ENCODE assay signal across 8 cellular contexts in the genomic region with DNA sequence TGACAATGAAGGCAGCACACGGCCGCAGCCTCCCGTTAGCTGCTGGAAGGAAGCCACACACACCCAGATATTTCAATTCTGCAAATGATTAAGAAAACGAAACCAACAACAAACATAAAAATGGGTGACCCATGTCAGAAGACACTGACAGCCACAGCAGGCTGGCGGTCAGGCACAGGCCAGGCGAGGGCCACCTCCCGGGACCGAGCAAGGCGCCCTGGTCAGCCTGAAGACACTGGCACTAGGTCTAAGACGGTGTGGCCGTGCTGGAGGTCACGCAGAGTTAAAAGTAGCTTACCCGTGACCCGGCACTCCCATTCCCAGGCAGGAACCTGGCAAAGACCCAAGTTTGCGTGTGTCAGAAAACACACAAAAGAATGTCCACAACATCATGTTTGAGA.
DNase-seq lines count a peak whose midpoint lies in the region; ATAC-seq and TF ChIP-seq lines count a peak whose summit lies in the region.

No MANE protein-coding gene starts in this region.

- intact Hi-C loops in ovary (cut with DNase I): no loop called here

- DNase-seq in DMS79 treated with DMSO at 0.1 percent for 48 hours (lab: John Stamatoyannopoulos, UW) (peak; percentile 51), SJSA1 (ENCODE audit: low read depth in 1 of 2, low spot score in 2 of 2) (peak; percentile 44 to 51), ovary (peak; percentile 51 to 72 (median 69)), NCI-H748 (lab: John Stamatoyannopoulos, UW; ENCODE audit: unreplicated experiment) (no peak)

- ATAC-seq in esophagus mucosa (peak; percentile 80), GM21360 (IDR thresholded peaks at IDR 0.05; ENCODE audit: unreplicated experiment) (no peak), GM21515 (IDR thresholded peaks at IDR 0.05; ENCODE audit: unreplicated experiment) (no peak), HG02610 (IDR thresholded peaks at IDR 0.05; ENCODE audit: unreplicated experiment) (no peak)

- TF ChIP-seq EP300 in ovary (IDR thresholded peaks at IDR 0.05): no peak

- H3K36me3 ChIP-seq in SJSA1 (no peaks in the 10 kb centered on the region), ovary (no peaks in the 10 kb centered on the region)

- H3K4me1 ChIP-seq in SJSA1 (replicated peaks) (peaks cover 59% of the 10 kb centered on the region), ovary (ENCODE audit: insufficient read depth) (peaks cover 3% of the 10 kb centered on the region)

- WGBS in ovary, 3 donors: 8 to 65% (median 8%) methylated on average over 15 of the region's 15 CpGs

- H3K9me3 ChIP-seq in SJSA1 (replicated peaks) (no peaks in the 10 kb centered on the region), ovary (no peaks in the 10 kb centered on the region)

- TF ChIP-seq POLR2A in ovary (IDR thresholded peaks at IDR 0.05): no peak

- no peaks in the 10 kb centered on the region for H3K27me3 ChIP-seq in SJSA1 (replicated peaks)
- H3K27me3 ChIP-seq in ovary: no peaks in the 10 kb centered on the region

- TF ChIP-seq CTCF in ovary (IDR thresholded peaks at IDR 0.05): no peak

- H3K4me3 ChIP-seq in SJSA1 (no peak overlapping the region), ovary (peak overlapping the region; percentile 26)

- H3K27ac ChIP-seq in SJSA1 (peak overlapping the region; percentile 23), ovary (peak overlapping the region; percentile 43 to 44)
